Comparison of ENCODE assay signal across 8 cellular contexts in the genomic region with DNA sequence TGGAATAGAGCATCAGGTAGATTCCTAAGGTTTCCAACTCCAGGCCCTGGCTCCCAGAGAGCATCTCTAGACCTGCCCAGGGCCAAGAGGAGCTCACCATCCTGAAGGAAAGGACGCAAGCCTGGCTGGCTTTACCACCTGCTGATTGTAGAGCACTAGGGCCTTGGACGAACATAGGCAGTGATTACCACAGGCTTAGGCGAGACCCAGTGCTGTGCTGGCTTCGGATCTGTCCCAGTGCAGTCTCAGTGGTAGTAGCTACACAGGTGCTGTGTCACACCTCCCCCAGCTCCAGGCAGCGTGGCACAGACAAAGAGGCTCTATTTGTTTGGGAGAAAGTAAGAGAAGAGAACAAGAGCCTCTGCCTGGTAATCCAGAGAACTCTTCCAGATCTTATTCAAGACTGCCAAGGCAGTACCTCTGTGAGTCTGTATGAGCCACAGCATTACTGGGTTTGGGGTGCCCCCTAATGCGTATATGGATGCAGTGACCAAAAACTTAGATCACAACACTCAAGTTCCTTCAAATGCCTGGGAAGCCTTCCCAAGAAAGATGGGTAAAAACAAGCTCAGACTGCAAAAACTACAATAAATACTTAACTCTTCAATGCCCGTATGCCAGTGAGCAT. TPM values are rescaled to one million over a fixed set of nuclear protein-coding genes. Genes with fewer than 3 reads are reported as not detected.
A peak's percentile ranks its signal among the peaks of the same experiment; 100 is the strongest.
DNase-seq lines count a peak whose midpoint lies in the region; ATAC-seq and TF ChIP-seq lines count a peak whose summit lies in the region.

No MANE protein-coding gene starts in this region.

- H3K27ac Mint-ChIP-seq in HFFc6 = no peak overlapping the region

- H3K4me1 Mint-ChIP-seq in HFFc6 (ENCODE audit: low read depth) = peaks cover 43% of the 10 kb centered on the region

- ATAC-seq in HG03469 (IDR thresholded peaks at IDR 0.05; ENCODE audit: unreplicated experiment) (no peak), GM21737 (IDR thresholded peaks at IDR 0.05; ENCODE audit: unreplicated experiment) (no peak)

- TF ChIP-seq CTCF in fibroblast of the aortic adventitia (IDR thresholded peaks at IDR 0.05; ENCODE audit: insufficient read depth, low read length) (no peak), HFFc6 (IDR thresholded peaks at IDR 0.05) (no peak)

- H3K4me3 ChIP-seq in fibroblast of the aortic adventitia (ENCODE audit: low read depth, low read length) = no peak overlapping the region

- DNase-seq in NCI-H1417 (lab: John Stamatoyannopoulos, UW) = peak in 2 of 3 experiments; percentile 17 to 57
- DNase-seq in NCI-H1417 treated with DMSO at 0.1 percent for 48 hours (lab: John Stamatoyannopoulos, UW) = no peak
- DNase-seq in UCSD-AML1 (lab: John Stamatoyannopoulos, UW; ENCODE audit: unreplicated experiment) = peak; percentile 28
- DNase-seq in fibroblast of the aortic adventitia (ENCODE audit: low read depth) = peak; percentile 35
- DNase-seq in stimulated activated naive CD4-positive, alpha-beta T cell treated with Interleukin-2 at 50 U/mL for 16 hours (lab: John Stamatoyannopoulos, UW) = peak; percentile 28
- no peak for DNase-seq in HFFc6

- no peak overlapping the region for H3K4me3 Mint-ChIP-seq in HFFc6

- no peaks in the 10 kb centered on the region for H3K36me3 Mint-ChIP-seq in HFFc6 (ENCODE audit: low read depth)

- no peaks in the 10 kb centered on the region for H3K9me3 Mint-ChIP-seq in HFFc6

- H3K27me3 Mint-ChIP-seq in HFFc6 (ENCODE audit: insufficient read depth) = no peaks in the 10 kb centered on the region; the same call in 1 of the 2 replicates

RNA-seq across cellular contexts. Expression of a gene that starts 25.4 kb away (rescaled TPM):
- 1.9 and 6.6 TPM in 2 replicates for total RNA-seq in fibroblast of the aortic adventitia (ENCODE audit: low replicate concordance)
- total RNA-seq in HFFc6 (2021; fragmentation: NEBNext Ultra II Directional; extraction: Animal tissue kit (Norgen Biotek cat#: 25700)) = 1 to 10 TPM in 1 of 6 experiments, under 1 TPM in 5; 0.47 to 1.5 (median 0.76) TPM

RNA-seq across cellular contexts. Expression of a gene that starts 43.1 kb away (rescaled TPM):
- 20.8 and 36.6 TPM in 2 replicates for total RNA-seq in fibroblast of the aortic adventitia (ENCODE audit: low replicate concordance)
- total RNA-seq in HFFc6 (2021; fragmentation: NEBNext Ultra II Directional; extraction: Animal tissue kit (Norgen Biotek cat#: 25700)) = 10 to 100 TPM; 65.4 to 73.4 (median 67.8) TPM

Comparison
In these comparisons a context has a peak if more than half of its experiments do, and no peak if none do; other contexts are left out.
1. DNase-seq: peak in NCI-H1417 (2 of 3), UCSD-AML1 (single experiment), fibroblast of the aortic adventitia (single experiment) and stimulated activated naive CD4-positive, alpha-beta T cell treated with Interleukin-2 at 50 U/mL for 16 hours (single experiment); none in NCI-H1417 treated with DMSO at 0.1 percent for 48 hours (single experiment) and HFFc6 (single experiment).